28 cellular contexts compared by ENCODE assay signal in the genomic region with DNA sequence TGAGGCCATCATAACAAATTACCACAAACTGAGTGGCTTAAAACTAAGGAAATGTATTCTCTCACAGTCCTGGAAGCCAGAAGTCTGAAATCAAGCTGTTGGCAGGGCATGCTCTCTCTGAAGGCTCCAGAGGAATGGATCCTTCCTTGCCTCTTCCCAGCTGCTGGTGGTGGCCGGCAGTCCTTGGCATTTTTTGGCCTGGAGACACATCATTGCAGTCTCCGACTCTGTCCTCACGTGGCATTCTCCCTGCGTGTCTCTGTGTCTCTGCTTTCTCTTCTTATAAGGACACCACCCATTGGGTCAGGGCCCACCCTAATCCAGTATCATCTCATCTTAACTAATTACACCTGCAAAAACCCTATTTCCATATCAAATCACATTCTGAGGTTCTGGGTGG.
DNase-seq lines count a peak whose midpoint lies in the region; ATAC-seq and TF ChIP-seq lines count a peak whose summit lies in the region.
"Had no signal": no experiment of that assay in that cellular context is flagged by ENCODE, and none has a peak within 500 bp of the region (broad histone marks: within the 10 kb centered on the region; RNA-seq: fewer than 3 reads in every experiment).

No MANE protein-coding gene starts in this region.

- H2AFZ ChIP-seq in MM.1S (ENCODE audit: low read length) = no peak overlapping the region
- H2AFZ ChIP-seq: GM23248 had no signal

- H3K4me1 ChIP-seq in BLaER1 treated with 17β-estradiol and CSF1 and Interleukin-3, amounts not matched to agents 10 nM and 100 nM = peaks cover 52 to 66% (median 61%) of the 10 kb centered on the region in 10 experiments
- H3K4me1 ChIP-seq in MM.1S (ENCODE audit: low read length) = peaks cover 5% of the 10 kb centered on the region
- H3K4me1 ChIP-seq: thyroid gland had no signal

- intact Hi-C loops in left ventricle myocardium superior (cut with micrococcal nuclease) = no loop called here

- no peak for TF ChIP-seq CTCF in WTC11 (IDR thresholded peaks at IDR 0.05)
- TF ChIP-seq CTCF in MM.1S (IDR thresholded peaks at IDR 0.05; ENCODE audit: low read length) = no peak

- H3K9me3 Mint-ChIP-seq in WTC11 (no peaks in the 10 kb centered on the region), memory B cell (no peaks in the 10 kb centered on the region)
- H3K9me3 Mint-ChIP-seq: mesothelial cell of epicardium; stimulated activated naive CD8-positive, alpha-beta T cell treated with anti-CD3 and anti-CD28 coated beads, Interleukin-15, Interleukin-2, amounts not matched to agents 100 ng/mL and 50 ng/mL, for 24 hours had no signal

- H3K4me3 ChIP-seq in BLaER1 treated with 17β-estradiol and CSF1 and Interleukin-3, amounts not matched to agents 10 nM and 100 nM = no peak overlapping the region
- H3K4me3 ChIP-seq in MM.1S (ENCODE audit: low read length) = no peak overlapping the region
- H3K4me3 ChIP-seq: BLaER1, GM23248, left lung, thyroid gland had no signal

- H3K9me2 ChIP-seq in MM.1S (replicated peaks; ENCODE audit: insufficient read depth, low read length) = no peaks in the 10 kb centered on the region

- peaks cover 4% of the 10 kb centered on the region; the same call in 1 of the 2 replicates for H3K79me2 ChIP-seq in MM.1S (ENCODE audit: low read length)

- peak overlapping the region in 7 of 11 experiments; percentile 8 to 84 (median 74); a peak in 9 of 22 replicates for H3K27ac ChIP-seq in BLaER1 treated with 17β-estradiol and CSF1 and Interleukin-3, amounts not matched to agents 10 nM and 100 nM
- no peak overlapping the region for H3K27ac ChIP-seq in MM.1S (ENCODE audit: low read length)
- H3K27ac ChIP-seq: BLaER1, brain microvascular endothelial cell, GM23248, left lung, thyroid gland had no signal

- peak overlapping the region in 2 of 11 experiments; percentile 19 to 62; a peak in 1 of 22 replicates for H3K9ac ChIP-seq in BLaER1 treated with 17β-estradiol and CSF1 and Interleukin-3, amounts not matched to agents 10 nM and 100 nM
- H3K9ac ChIP-seq in MM.1S (ENCODE audit: low read length) = no peak overlapping the region
- H3K9ac ChIP-seq: BLaER1, GM23248 had no signal

- peaks cover 13 to 51% (median 44%) of the 10 kb centered on the region in 11 experiments for H3K36me3 ChIP-seq in BLaER1 treated with 17β-estradiol and CSF1 and Interleukin-3, amounts not matched to agents 10 nM and 100 nM
- H3K36me3 ChIP-seq in MM.1S (replicated peaks; ENCODE audit: insufficient read depth, low read length) = no peaks in the 10 kb centered on the region
- H3K36me3 ChIP-seq: brain microvascular endothelial cell had no signal

- peaks cover 0 to 100% (median 57%) of the 10 kb centered on the region in 11 experiments; a peak in 18 of 22 replicates for H4K20me1 ChIP-seq in BLaER1 treated with 17β-estradiol and CSF1 and Interleukin-3, amounts not matched to agents 10 nM and 100 nM
- no peaks in the 10 kb centered on the region for H4K20me1 ChIP-seq in MM.1S (ENCODE audit: insufficient read depth, low read length)

- no peaks in the 10 kb centered on the region for H3K27me3 ChIP-seq in BLaER1 treated with 17β-estradiol and CSF1 and Interleukin-3, amounts not matched to agents 10 nM and 100 nM
- H3K27me3 ChIP-seq in MM.1S (replicated peaks; ENCODE audit: insufficient read depth, low read length) = no peaks in the 10 kb centered on the region
- H3K27me3 ChIP-seq: BLaER1, brain microvascular endothelial cell, left lung, thyroid gland had no signal

- H3K36me3 Mint-ChIP-seq in WTC11 = peaks cover 5% of the 10 kb centered on the region; the same call in 1 of the 2 replicates
- peaks cover 6% of the 10 kb centered on the region for H3K36me3 Mint-ChIP-seq in memory B cell
- H3K36me3 Mint-ChIP-seq: mesothelial cell of epicardium had no signal

- H3K4me1 Mint-ChIP-seq in WTC11 = peaks cover 51% of the 10 kb centered on the region
- peaks cover 26% of the 10 kb centered on the region for H3K4me1 Mint-ChIP-seq in memory B cell

- H3K27me3 Mint-ChIP-seq in WTC11 (ENCODE audit: low read depth) (no peaks in the 10 kb centered on the region; the same call in 1 of the 2 replicates), memory B cell (no peaks in the 10 kb centered on the region)
- H3K27me3 Mint-ChIP-seq: stimulated activated naive CD8-positive, alpha-beta T cell treated with anti-CD3 and anti-CD28 coated beads, Interleukin-15, Interleukin-2, amounts not matched to agents 100 ng/mL and 50 ng/mL, for 24 hours had no signal

- peaks cover 0 to 18% (median 5%) of the 10 kb centered on the region in 11 experiments; a peak in 7 of 22 replicates for H3K9me3 ChIP-seq in BLaER1 treated with 17β-estradiol and CSF1 and Interleukin-3, amounts not matched to agents 10 nM and 100 nM (replicated peaks in 1 of 11)
- no peaks in the 10 kb centered on the region for H3K9me3 ChIP-seq in MM.1S (replicated peaks; ENCODE audit: insufficient read depth, low read length)
- H3K9me3 ChIP-seq: left lung, thyroid gland had no signal

- ATAC-seq in GM18868 (IDR thresholded peaks at IDR 0.05; ENCODE audit: unreplicated experiment) = peak; percentile 9
- ATAC-seq in WTC11 = no peak
- ATAC-seq in memory B cell (ENCODE audit: low read depth) = no peak
- ATAC-seq in HG03342 (IDR thresholded peaks at IDR 0.05; ENCODE audit: unreplicated experiment) = no peak
- ATAC-seq in left ventricle myocardium superior = no peak
- ATAC-seq: left lung, sciatic nerve had no signal

- H3K4me2 ChIP-seq in BLaER1 treated with 17β-estradiol and CSF1 and Interleukin-3, amounts not matched to agents 10 nM and 100 nM = peak overlapping the region in 9 of 11 experiments; percentile 69 to 95 (median 86); a peak in 16 of 22 replicates
- no peak overlapping the region for H3K4me2 ChIP-seq in MM.1S (ENCODE audit: low read depth, low read length)

- no peaks in the 10 kb centered on the region for H3F3A ChIP-seq in MM.1S (ENCODE audit: insufficient read depth, low read length)

- H3K4me3 Mint-ChIP-seq in WTC11 = no peak overlapping the region
- peak overlapping the region; percentile 53 for H3K4me3 Mint-ChIP-seq in memory B cell
- H3K4me3 Mint-ChIP-seq: mesothelial cell of epicardium; stimulated activated naive CD8-positive, alpha-beta T cell treated with anti-CD3 and anti-CD28 coated beads, Interleukin-15, Interleukin-2, amounts not matched to agents 100 ng/mL and 50 ng/mL, for 24 hours had no signal

- DNase-seq in WTC11 (ENCODE audit: low spot score) = no peak
- no peak for DNase-seq in memory B cell (ENCODE audit: low spot score in 2 of 2)
- no peak for DNase-seq in dedifferentiated amniotic fluid mesenchymal stem cell (ENCODE audit: extremely low spot score)
- no peak for DNase-seq in left ventricle myocardium superior
- no peak for DNase-seq in MM.1S
- DNase-seq: activated CD4-positive, alpha-beta T cell treated with anti-CD3 and anti-CD28 coated beads, Interleukin-2, amount 50 U/mL, for 48 hours; activated CD4-positive, CD25-positive, alpha-beta regulatory T cell; activated gamma-delta T cell treated with Interleukin-2 at 50 U/mL for 16 hours; activated T-cell treated with anti-CD3 and anti-CD28 coated beads for 4 hours; brain microvascular endothelial cell; GM23248; hypothalamus; left lung; NCI-H1105; NCI-H2029 treated with DMSO at 0.1 percent for 48 hours; NCI-H226; NCI-H748 treated with DMSO at 0.1 percent for 48 hours; OCI-M1; posterior cingulate gyrus; T1000; thyroid gland had no signal

- POLR2A ChIA-PET in WTC11 (lab: Charles Lee) = interaction anchor here (0.6 kb wide), 1 partner anchor 11 kb away, joined by 4 read pairs; no protein-coding TSS in a partner anchor

- peak overlapping the region; percentile 54 for H3K27ac Mint-ChIP-seq in WTC11
- peak overlapping the region; percentile 64 for H3K27ac Mint-ChIP-seq in memory B cell
- H3K27ac Mint-ChIP-seq: mesothelial cell of epicardium; stimulated activated naive CD8-positive, alpha-beta T cell treated with anti-CD3 and anti-CD28 coated beads, Interleukin-15, Interleukin-2, amounts not matched to agents 100 ng/mL and 50 ng/mL, for 24 hours had no signal

- CTCF ChIA-PET in WTC11 (lab: Charles Lee) = interaction anchor here (1.3 kb wide), 1 partner anchor 38 kb away, joined by 5 read pairs; no protein-coding TSS in a partner anchor

TF ChIP-seq in WTC11, 78 proteins besides CTCF, POLR2A, EP300 and RAD21 (continues in another document):
- TF ChIP-seq JAZF1 (CRISPR knock-in tag; IDR thresholded peaks at IDR 0.05) (no peak), KAT7 (CRISPR knock-in tag; IDR thresholded peaks at IDR 0.05; ENCODE audit: borderline replicate concordance) (no peak), TP53 (CRISPR knock-in tag; IDR thresholded peaks at IDR 0.05) (no peak), MYBL2 (CRISPR knock-in tag; IDR thresholded peaks at IDR 0.05) (no peak), ZNF416 (CRISPR knock-in tag; IDR thresholded peaks at IDR 0.05) (no peak), ETV6 (CRISPR knock-in tag; IDR thresholded peaks at IDR 0.05) (no peak)
- TF ChIP-seq, protein P1, sequence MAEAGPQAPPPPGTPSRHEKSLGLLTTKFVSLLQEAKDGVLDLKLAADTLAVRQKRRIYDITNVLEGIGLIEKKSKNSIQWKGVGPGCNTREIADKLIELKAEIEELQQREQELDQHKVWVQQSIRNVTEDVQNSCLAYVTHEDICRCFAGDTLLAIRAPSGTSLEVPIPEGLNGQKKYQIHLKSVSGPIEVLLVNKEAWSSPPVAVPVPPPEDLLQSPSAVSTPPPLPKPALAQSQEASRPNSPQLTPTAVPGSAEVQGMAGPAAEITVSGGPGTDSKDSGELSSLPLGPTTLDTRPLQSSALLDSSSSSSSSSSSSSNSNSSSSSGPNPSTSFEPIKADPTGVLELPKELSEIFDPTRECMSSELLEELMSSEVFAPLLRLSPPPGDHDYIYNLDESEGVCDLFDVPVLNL (CRISPR knock-in tag; IDR thresholded peaks at IDR 0.05; ENCODE audit: borderline replicate concordance, low read depth) = no peak
- TF ChIP-seq, protein P2, sequence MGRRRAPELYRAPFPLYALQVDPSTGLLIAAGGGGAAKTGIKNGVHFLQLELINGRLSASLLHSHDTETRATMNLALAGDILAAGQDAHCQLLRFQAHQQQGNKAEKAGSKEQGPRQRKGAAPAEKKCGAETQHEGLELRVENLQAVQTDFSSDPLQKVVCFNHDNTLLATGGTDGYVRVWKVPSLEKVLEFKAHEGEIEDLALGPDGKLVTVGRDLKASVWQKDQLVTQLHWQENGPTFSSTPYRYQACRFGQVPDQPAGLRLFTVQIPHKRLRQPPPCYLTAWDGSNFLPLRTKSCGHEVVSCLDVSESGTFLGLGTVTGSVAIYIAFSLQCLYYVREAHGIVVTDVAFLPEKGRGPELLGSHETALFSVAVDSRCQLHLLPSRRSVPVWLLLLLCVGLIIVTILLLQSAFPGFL (CRISPR knock-in tag; IDR thresholded peaks at IDR 0.05; ENCODE audit: borderline replicate concordance) = no peak
